ENCODE assay signal across 2 cellular contexts in the genomic region with DNA sequence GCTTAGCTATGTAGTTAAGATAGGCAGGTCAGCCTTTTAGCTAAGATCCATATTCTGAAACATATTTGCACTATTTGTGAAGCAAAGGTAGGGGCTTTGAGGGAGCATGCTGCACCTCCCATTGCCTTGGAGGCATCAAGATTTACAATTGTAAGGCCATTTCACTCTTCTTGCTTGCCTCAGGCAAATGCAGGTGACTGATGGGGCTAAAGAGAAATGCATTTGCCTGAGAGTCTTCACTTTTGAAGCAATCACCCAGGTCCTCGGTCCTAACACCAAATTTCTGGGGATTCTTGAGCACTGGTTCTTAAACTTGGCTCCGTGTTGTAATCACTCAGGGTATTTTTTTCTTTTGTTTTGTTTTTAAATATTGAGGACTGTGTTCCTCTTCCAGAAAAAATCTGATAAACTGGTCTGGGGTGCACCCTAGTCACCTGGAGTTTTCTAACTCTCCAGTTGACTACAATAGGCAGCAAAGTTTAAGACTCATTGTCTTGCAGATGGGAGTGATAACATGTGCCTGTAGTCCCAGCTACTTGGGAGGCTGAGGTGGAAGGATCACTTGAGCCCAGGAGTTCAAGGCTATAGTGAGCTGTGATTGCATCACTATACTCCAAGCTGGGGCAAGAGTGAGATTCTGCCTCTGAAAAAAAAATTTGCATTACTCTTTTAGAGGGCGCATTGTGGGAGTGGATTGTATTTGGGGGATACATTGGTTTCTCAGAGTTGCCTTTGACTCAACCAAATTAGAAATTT.
A peak's percentile ranks its signal among the peaks of the same experiment; 100 is the strongest.
TF ChIP-seq lines count a peak whose summit lies in the region.

No MANE protein-coding gene starts in this region.

TF ChIP-seq in GM23338, 12 proteins besides CTCF, POLR2A, EP300 and RAD21 (continued from another document):
- peak; percentile 52; the same call in 1 of the 2 replicates for TF ChIP-seq NANOG (IDR thresholded peaks at IDR 0.05; ENCODE audit: borderline replicate concordance)
TF ChIP-seq in GM23338: peak in this region for 1.

TF ChIP-seq in H1, 55 proteins besides CTCF, POLR2A, EP300 and RAD21:
- TF ChIP-seq EZH2 (IDR thresholded peaks at IDR 0.05; ENCODE audit: low read depth, low read length, severe bottlenecking) (no peak), NANOG (IDR thresholded peaks at IDR 0.05; ENCODE audit: insufficient read depth, low read depth, low read length, poor library complexity, severe bottlenecking) (peak; percentile 25), RFX5 (IDR thresholded peaks at IDR 0.05; ENCODE audit: borderline replicate concordance, low read depth, low read length) (no peak), RNF2 (IDR thresholded peaks at IDR 0.05; ENCODE audit: borderline replicate concordance, low read depth, low read length, missing control alignments, poor library complexity, severe bottlenecking) (no peak), CEBPB (IDR thresholded peaks at IDR 0.05; ENCODE audit: low read depth, low read length) (peak; percentile 93), KDM4A (IDR thresholded peaks at IDR 0.05; ENCODE audit: low read depth, low read length, severe bottlenecking) (no peak), RXRA (IDR thresholded peaks at IDR 0.05; ENCODE audit: insufficient read depth, low read depth, low read length) (no peak), CTBP2 (IDR thresholded peaks at IDR 0.05; ENCODE audit: borderline replicate concordance, insufficient read depth, insufficient read length, low read length) (no peak), TEAD4 (IDR thresholded peaks at IDR 0.05; ENCODE audit: low read depth, low read length) (no peak)
- TF ChIP-seq, protein P1, sequence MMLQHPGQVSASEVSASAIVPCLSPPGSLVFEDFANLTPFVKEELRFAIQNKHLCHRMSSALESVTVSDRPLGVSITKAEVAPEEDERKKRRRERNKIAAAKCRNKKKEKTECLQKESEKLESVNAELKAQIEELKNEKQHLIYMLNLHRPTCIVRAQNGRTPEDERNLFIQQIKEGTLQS (IDR thresholded peaks at IDR 0.05; ENCODE audit: insufficient read depth, low read depth, low read length) = peak; percentile 51; the same call in 1 of the 2 replicates
